Comparison of ENCODE assay signal across 8 cellular contexts in the genomic region with DNA sequence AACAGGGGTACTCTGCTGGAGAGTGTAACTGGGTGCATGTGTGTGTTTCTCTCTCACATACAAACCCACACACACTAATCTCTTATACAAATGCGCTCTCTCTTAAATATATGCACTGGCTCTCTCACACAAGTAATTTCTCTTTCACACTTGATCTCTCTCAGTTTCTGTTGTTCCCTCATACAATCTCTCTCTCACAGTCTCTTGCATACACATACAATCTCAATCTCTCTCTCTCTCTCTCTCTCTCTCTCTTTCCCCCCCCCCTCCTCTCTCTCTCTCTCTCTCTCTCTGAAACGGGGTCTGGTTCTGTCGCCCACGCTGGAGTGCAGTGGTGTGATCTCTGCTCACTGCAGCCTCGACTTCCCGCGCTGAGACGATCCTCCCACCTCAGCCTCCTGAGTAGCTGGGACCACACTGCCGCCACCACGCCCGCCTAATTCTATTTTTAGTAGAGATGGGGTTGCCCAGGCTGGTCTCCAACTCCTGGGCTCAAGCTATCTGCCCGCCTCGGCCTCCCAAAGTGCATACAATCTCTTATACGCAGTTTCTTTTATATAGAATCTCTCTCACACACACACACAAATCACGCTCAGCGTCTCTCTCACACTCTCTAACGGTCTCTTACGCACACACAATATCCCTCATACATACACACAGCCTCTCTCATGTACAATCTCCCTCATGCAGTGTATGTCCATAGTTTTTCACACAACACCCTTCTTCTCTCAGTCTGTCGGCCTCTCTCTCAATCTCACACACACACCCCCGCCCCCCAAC. TPM values are rescaled to one million over a fixed set of nuclear protein-coding genes. Genes with fewer than 3 reads are reported as not detected.
DNase-seq lines count a peak whose midpoint lies in the region; ATAC-seq lines count a peak whose summit lies in the region.

No MANE protein-coding gene starts in this region.

- ATAC-seq in HG03457 (IDR thresholded peaks at IDR 0.05; ENCODE audit: unreplicated experiment) = no peak

- no peaks in the 10 kb centered on the region for H3K9me3 Mint-ChIP-seq in activated T-helper 2 cell treated with anti-CD3 and anti-CD28 coated beads, Interferon-gamma antibody, Interleukin-2, Interleukin-4, amounts not matched to agents 10 μg/mL and 5 μg/mL and 100 μg/mL, durations not matched to agents 14 hours and 24 hours and 36 hours

- peaks cover 11% of the 10 kb centered on the region for H3K36me3 Mint-ChIP-seq in activated T-helper 2 cell treated with anti-CD3 and anti-CD28 coated beads, Interferon-gamma antibody, Interleukin-2, Interleukin-4, amounts not matched to agents 10 μg/mL and 5 μg/mL and 100 μg/mL, durations not matched to agents 14 hours and 24 hours and 36 hours (ENCODE audit: low read depth)

- H3K9ac ChIP-seq in subcutaneous abdominal adipose tissue (ENCODE audit: low read length in 5 of 5) = peak overlapping the region in 2 of 5 donors; percentile 39 to 46

- H3K27me3 ChIP-seq in subcutaneous abdominal adipose tissue (ENCODE audit: control insufficient read depth in 5 of 5, insufficient read depth in 4 of 5, low read length in 5 of 5) = no peaks in the 10 kb centered on the region

- H3K36me3 ChIP-seq in subcutaneous abdominal adipose tissue (ENCODE audit: control insufficient read depth in 5 of 5, insufficient read depth in 5 of 5, low read length in 5 of 5) = peaks cover 0 to 2% (median 0%) of the 10 kb centered on the region in 5 donors

- H3K27ac ChIP-seq in subcutaneous abdominal adipose tissue (ENCODE audit: low read depth, low read length) = no peak overlapping the region

- peak overlapping the region in 4 of 5 donors; percentile 34 to 83 (median 64) for H3K4me3 ChIP-seq in subcutaneous abdominal adipose tissue (ENCODE audit: low read depth in 1 of 5, low read length in 5 of 5)

- intact Hi-C loops in activated T-helper 2 cell treated with anti-CD3 and anti-CD28 coated beads, Interferon-gamma antibody, Interleukin-2, Interleukin-4, amounts not matched to agents 10 μg/mL and 5 μg/mL and 100 μg/mL, durations not matched to agents 14 hours and 24 hours and 36 hours (cut with micrococcal nuclease) = no loop called here

- peaks cover 34% of the 10 kb centered on the region for H3K4me1 Mint-ChIP-seq in activated T-helper 2 cell treated with anti-CD3 and anti-CD28 coated beads, Interferon-gamma antibody, Interleukin-2, Interleukin-4, amounts not matched to agents 10 μg/mL and 5 μg/mL and 100 μg/mL, durations not matched to agents 14 hours and 24 hours and 36 hours (ENCODE audit: low read depth)

- peaks cover 2 to 49% (median 44%) of the 10 kb centered on the region in 5 donors for H3K4me1 ChIP-seq in subcutaneous abdominal adipose tissue (ENCODE audit: control insufficient read depth in 5 of 5, insufficient read depth in 5 of 5, low read length in 5 of 5)

- peak overlapping the region; percentile 22 for H3K27ac Mint-ChIP-seq in activated T-helper 2 cell treated with anti-CD3 and anti-CD28 coated beads, Interferon-gamma antibody, Interleukin-2, Interleukin-4, amounts not matched to agents 10 μg/mL and 5 μg/mL and 100 μg/mL, durations not matched to agents 14 hours and 24 hours and 36 hours

- no peaks in the 10 kb centered on the region for H3K27me3 Mint-ChIP-seq in activated T-helper 2 cell treated with anti-CD3 and anti-CD28 coated beads, Interferon-gamma antibody, Interleukin-2, Interleukin-4, amounts not matched to agents 10 μg/mL and 5 μg/mL and 100 μg/mL, durations not matched to agents 14 hours and 24 hours and 36 hours (ENCODE audit: low read depth)

- peak; percentile 36 for DNase-seq in NCI-H748 treated with DMSO at 0.1 percent for 48 hours (lab: John Stamatoyannopoulos, UW)
- DNase-seq in NCI-H748 (lab: John Stamatoyannopoulos, UW; ENCODE audit: unreplicated experiment) = no peak
- no peak for DNase-seq in activated T-helper 2 cell treated with anti-CD3 and anti-CD28 coated beads, Interferon-gamma antibody, Interleukin-2, Interleukin-4, amounts not matched to agents 10 μg/mL and 5 μg/mL and 100 μg/mL, durations not matched to agents 14 hours and 24 hours and 36 hours (ENCODE audit: low spot score)
- peak; percentile 71 for DNase-seq in inferior parietal cortex (ENCODE audit: extremely low spot score)
- DNase-seq in activated CD4-positive, CD25-positive, alpha-beta regulatory T cell treated with anti-CD3 and anti-CD28 coated beads, Interleukin-2, amount 50 U/mL, for 72 hours = no peak
- DNase-seq in NCI-H446 treated with DMSO at 0.1 percent for 48 hours (lab: John Stamatoyannopoulos, UW) = no peak

- H3K4me3 Mint-ChIP-seq in activated T-helper 2 cell treated with anti-CD3 and anti-CD28 coated beads, Interferon-gamma antibody, Interleukin-2, Interleukin-4, amounts not matched to agents 10 μg/mL and 5 μg/mL and 100 μg/mL, durations not matched to agents 14 hours and 24 hours and 36 hours (ENCODE audit: low read depth) = peak overlapping the region; percentile 64

- no peaks in the 10 kb centered on the region for H3K9me3 ChIP-seq in subcutaneous abdominal adipose tissue (ENCODE audit: control insufficient read depth in 5 of 5, low read length in 5 of 5)

RNA-seq across cellular contexts. Expression of a gene that starts 0.5 kb away (rescaled TPM):
- total RNA-seq in activated T-helper 2 cell treated with anti-CD3 and anti-CD28 coated beads, Interferon-gamma antibody, Interleukin-2, Interleukin-4, amounts not matched to agents 10 μg/mL and 5 μg/mL and 100 μg/mL, durations not matched to agents 14 hours and 24 hours and 36 hours = 5.5 and 5.6 TPM in 2 replicates

Comparison
In these comparisons a context has a peak if more than half of its experiments do, and no peak if none do; other contexts are left out.
1. DNase-seq: peak in NCI-H748 treated with DMSO at 0.1 percent for 48 hours (single experiment) and inferior parietal cortex (single experiment); none in NCI-H748 (single experiment), activated T-helper 2 cell treated with anti-CD3 and anti-CD28 coated beads, Interferon-gamma antibody, Interleukin-2, Interleukin-4, amounts not matched to agents 10 μg/mL and 5 μg/mL and 100 μg/mL, durations not matched to agents 14 hours and 24 hours and 36 hours (single experiment), activated CD4-positive, CD25-positive, alpha-beta regulatory T cell treated with anti-CD3 and anti-CD28 coated beads, Interleukin-2, amount 50 U/mL, for 72 hours (single experiment) and NCI-H446 treated with DMSO at 0.1 percent for 48 hours (single experiment).